33 cellular contexts compared by ENCODE assay signal in genomic region chr11:21567628-21568290, GRCh38.
DNase-seq lines count a peak whose midpoint lies in the region; ATAC-seq and TF ChIP-seq lines count a peak whose summit lies in the region.
"Had no signal": no experiment of that assay in that cellular context is flagged by ENCODE, and none has a peak within 500 bp of the region (broad histone marks: within the 10 kb centered on the region; RNA-seq: fewer than 3 reads in every experiment).

No MANE protein-coding gene starts in this region.

- H3K27ac ChIP-seq in 22Rv1 (peak overlapping the region; percentile 47), foreskin keratinocyte (no peak overlapping the region), substantia nigra (ENCODE audit: low read depth, low read length, poor library complexity, severe bottlenecking) (no peak overlapping the region)
- H3K27ac ChIP-seq: BLaER1, esophagus muscularis mucosa, heart left ventricle, psoas muscle, tibial nerve had no signal

- no peaks in the 10 kb centered on the region for H3K9me3 Mint-ChIP-seq in activated CD4-positive, alpha-beta T cell treated with anti-CD3 and anti-CD28 coated beads, Interleukin-2, amount 10 ng/mL, durations not matched to agents 24 days and 14 days
- H3K9me3 Mint-ChIP-seq: activated CD8-positive, alpha-beta T cell treated with anti-CD3 and anti-CD28 coated beads for 36 hours; activated T-helper 1 cell treated with anti-CD3 and anti-CD28 coated beads, Interleukin-12 subunit alpha, Interleukin-12 subunit beta, Interleukin-2, Interleukin-4 antibody, amounts not matched to agents 30 ng/mL and 10 ng/mL and 1 ng/mL, durations not matched to agents 14 hours and 24 hours and 36 hours; endodermal cell; GM23338 had no signal

- ATAC-seq in foreskin keratinocyte (peak; percentile 80), GM21447 (IDR thresholded peaks at IDR 0.05; ENCODE audit: unreplicated experiment) (no peak)
- ATAC-seq: activated CD8-positive, alpha-beta T cell treated with anti-CD3 and anti-CD28 coated beads for 36 hours; GM23338; heart left ventricle; natural killer cell; PC-3; psoas muscle; Right ventricle myocardium inferior had no signal

- no peak for TF ChIP-seq CTCF in 22Rv1 (IDR thresholded peaks at IDR 0.05)
- no peak for TF ChIP-seq CTCF in foreskin keratinocyte (conservative IDR thresholded peaks at IDR 0.05)

- no peaks in the 10 kb centered on the region for H3K27me3 Mint-ChIP-seq in activated CD4-positive, alpha-beta T cell treated with anti-CD3 and anti-CD28 coated beads, Interleukin-2, amount 10 ng/mL, durations not matched to agents 24 days and 14 days
- H3K27me3 Mint-ChIP-seq: activated CD8-positive, alpha-beta T cell treated with anti-CD3 and anti-CD28 coated beads for 36 hours had no signal

- DNase-seq in DMS53 (lab: John Stamatoyannopoulos, UW) (peak; percentile 87), NCI-H526 treated with DMSO at 0.1 percent for 48 hours (lab: John Stamatoyannopoulos, UW) (peak; percentile 95), foreskin keratinocyte (peak in 1 of 2 donors; percentile 59), substantia nigra (lab: John Stamatoyannopoulos, UW) (no peak), NOMO-1 treated with dmso at 0.1 percent for 144 hours (lab: John Stamatoyannopoulos, UW; ENCODE audit: unreplicated experiment) (no peak)
- DNase-seq in activated CD4-positive, alpha-beta T cell treated with anti-CD3 and anti-CD28 coated beads, Interleukin-2, amount 10 ng/mL, durations not matched to agents 24 days and 14 days, result no peak
- DNase-seq: activated CD4-positive, CD25-positive, alpha-beta regulatory T cell treated with anti-CD3 and anti-CD28 coated beads, Interleukin-2, amount 50 U/mL, for 72 hours; activated CD8-positive, alpha-beta memory T cell treated with anti-CD3 and anti-CD28 coated beads, Interleukin-2, amount 50 U/mL, for 48 hours; activated CD8-positive, alpha-beta T cell treated with anti-CD3 and anti-CD28 coated beads for 36 hours; activated naive CD4-positive, alpha-beta T cell treated with Interleukin-2 at 50 U/mL for 16 hours; central memory CD4-positive, alpha-beta T cell; dermis blood vessel endothelial cell; DMS79 treated with DMSO at 0.1 percent for 48 hours; endodermal cell; foreskin fibroblast; GF-D8; heart left ventricle; IMR-90; kidney; natural killer cell; NCI-H1048; NCI-H2029; PC-3; psoas muscle; stimulated activated CD4-positive, alpha-beta T cell treated with anti-CD3 and anti-CD28 coated beads, Interleukin-4, amount 100 ng/mL, for 24 hours had no signal

- H3K36me3 Mint-ChIP-seq in activated CD4-positive, alpha-beta T cell treated with anti-CD3 and anti-CD28 coated beads, Interleukin-2, amount 10 ng/mL, durations not matched to agents 24 days and 14 days (ENCODE audit: low read depth), result no peaks in the 10 kb centered on the region
- H3K36me3 Mint-ChIP-seq: natural killer cell had no signal

- H3K4me1 ChIP-seq in foreskin keratinocyte, result peaks cover 17% of the 10 kb centered on the region
- H3K4me1 ChIP-seq: esophagus muscularis mucosa, heart left ventricle, psoas muscle, tibial nerve had no signal

- intact Hi-C loops in activated CD4-positive, alpha-beta T cell treated with anti-CD3 and anti-CD28 coated beads, Interleukin-2, amount 10 ng/mL, durations not matched to agents 24 days and 14 days (cut with micrococcal nuclease), result no loop called here

- no peak overlapping the region for H3K27ac Mint-ChIP-seq in activated CD4-positive, alpha-beta T cell treated with anti-CD3 and anti-CD28 coated beads, Interleukin-2, amount 10 ng/mL, durations not matched to agents 24 days and 14 days
- H3K27ac Mint-ChIP-seq: activated CD8-positive, alpha-beta T cell treated with anti-CD3 and anti-CD28 coated beads for 36 hours; activated T-helper 1 cell treated with anti-CD3 and anti-CD28 coated beads, Interleukin-12 subunit alpha, Interleukin-12 subunit beta, Interleukin-2, Interleukin-4 antibody, amounts not matched to agents 30 ng/mL and 10 ng/mL and 1 ng/mL, durations not matched to agents 14 hours and 24 hours and 36 hours; endodermal cell; GM23338; natural killer cell had no signal

- no peaks in the 10 kb centered on the region for H3K27me3 ChIP-seq in foreskin keratinocyte
- H3K27me3 ChIP-seq: BLaER1, esophagus muscularis mucosa, heart left ventricle, tibial nerve had no signal

- H3K4me3 Mint-ChIP-seq in activated CD4-positive, alpha-beta T cell treated with anti-CD3 and anti-CD28 coated beads, Interleukin-2, amount 10 ng/mL, durations not matched to agents 24 days and 14 days, result no peak overlapping the region
- H3K4me3 Mint-ChIP-seq: activated CD8-positive, alpha-beta T cell treated with anti-CD3 and anti-CD28 coated beads for 36 hours; activated T-helper 1 cell treated with anti-CD3 and anti-CD28 coated beads, Interleukin-12 subunit alpha, Interleukin-12 subunit beta, Interleukin-2, Interleukin-4 antibody, amounts not matched to agents 30 ng/mL and 10 ng/mL and 1 ng/mL, durations not matched to agents 14 hours and 24 hours and 36 hours; endodermal cell; GM23338; natural killer cell had no signal

- no peaks in the 10 kb centered on the region for H3K4me1 Mint-ChIP-seq in activated CD4-positive, alpha-beta T cell treated with anti-CD3 and anti-CD28 coated beads, Interleukin-2, amount 10 ng/mL, durations not matched to agents 24 days and 14 days
- H3K4me1 Mint-ChIP-seq: endodermal cell, GM23338, natural killer cell had no signal

Comparison
In these comparisons a context has a peak if more than half of its experiments do, and no peak if none do; other contexts are left out.
1. DNase-seq: peak in DMS53 (single experiment) and NCI-H526 treated with DMSO at 0.1 percent for 48 hours (single experiment); none in substantia nigra (0 of 49), NOMO-1 treated with dmso at 0.1 percent for 144 hours (single experiment) and activated CD4-positive, alpha-beta T cell treated with anti-CD3 and anti-CD28 coated beads, Interleukin-2, amount 10 ng/mL, durations not matched to agents 24 days and 14 days (single experiment).